8 cellular contexts compared by ENCODE assay signal in genomic region chr16:69384974-69385373, GRCh38. TPM values are rescaled to one million over a fixed set of nuclear protein-coding genes. Genes with fewer than 3 reads are reported as not detected.
DNase-seq lines count a peak whose midpoint lies in the region; ATAC-seq and TF ChIP-seq lines count a peak whose summit lies in the region.

No MANE protein-coding gene starts in this region.

- H3K9ac ChIP-seq in fibroblast of lung (ENCODE audit: insufficient read depth, low read length) = peak overlapping the region; percentile 78

- no peaks in the 10 kb centered on the region for H3K9me3 ChIP-seq in SJCRH30 (replicated peaks)
- H3K9me3 ChIP-seq in fibroblast of lung (ENCODE audit: control insufficient read depth, insufficient read depth, low read depth, low read length) = no peaks in the 10 kb centered on the region
- H3K9me3 ChIP-seq in psoas muscle = no peaks in the 10 kb centered on the region

- peaks cover 19% of the 10 kb centered on the region for H3K79me2 ChIP-seq in fibroblast of lung (ENCODE audit: control insufficient read depth, insufficient read depth, low read length)

- peak overlapping the region; percentile 83 for H3K4me2 ChIP-seq in fibroblast of lung (ENCODE audit: extremely low read depth, insufficient read depth, low read length)

- 0 out of 2 replicates have a peak overlapping the region, but pooled peaks have one; percentile 35 for H3K27ac ChIP-seq in SJCRH30
- peak overlapping the region; percentile 62 for H3K27ac ChIP-seq in fibroblast of lung (ENCODE audit: insufficient read depth, low read length)
- H3K27ac ChIP-seq in psoas muscle = peak overlapping the region; percentile 88

- intact Hi-C loops in psoas muscle (cut with DNase I) = loop anchor here (2.0 to 5.0 kb wide), 3 partner anchors 43 to 66 kb away; no protein-coding TSS in a partner anchor

- H3K4me1 ChIP-seq in SJCRH30 = no peaks in the 10 kb centered on the region; the same call in 1 of the 2 replicates
- no peaks in the 10 kb centered on the region for H3K4me1 ChIP-seq in fibroblast of lung (ENCODE audit: control insufficient read depth, extremely low read depth, insufficient read depth, low read length)
- peaks cover 11% of the 10 kb centered on the region for H3K4me1 ChIP-seq in psoas muscle

- no peaks in the 10 kb centered on the region for H3K27me3 ChIP-seq in GM06990 (replicated peaks; ENCODE audit: control insufficient read depth, insufficient read depth, low read length)
- no peaks in the 10 kb centered on the region for H3K27me3 ChIP-seq in SJCRH30
- H3K27me3 ChIP-seq in fibroblast of lung (ENCODE audit: control insufficient read depth, insufficient read depth, low read length) = no peaks in the 10 kb centered on the region
- H3K27me3 ChIP-seq in psoas muscle (ENCODE audit: insufficient read depth in 3 of 3, low read length in 2 of 3) = no peaks in the 10 kb centered on the region

- H2AFZ ChIP-seq in fibroblast of lung (ENCODE audit: low read length) = no peak overlapping the region

- H3K4me3 ChIP-seq in GM06990 (replicated peaks; ENCODE audit: low read depth, low read length) (peak overlapping the region; percentile 96), SJCRH30 (peak overlapping the region; percentile 57), fibroblast of lung (replicated peaks in 1 of 4; ENCODE audit: control extremely low read depth in 1 of 4, insufficient read depth in 1 of 4, low read depth in 3 of 4, low read length in 4 of 4) (peak overlapping the region; percentile 33 to 98 (median 58)), psoas muscle (peak overlapping the region; percentile 74)

- DNase-seq in GM06990 (ENCODE audit: extremely low read depth, insufficient read length) = no peak
- no peak for DNase-seq in SJCRH30
- DNase-seq in fibroblast of lung (ENCODE audit: low read depth in 2 of 2) = no peak
- DNase-seq in psoas muscle = no peak
- DNase-seq in NCI-H510A (lab: John Stamatoyannopoulos, UW) = no peak
- DNase-seq in omental fat pad (ENCODE audit: low spot score) = no peak
- DNase-seq in kidney tubule cell (ENCODE audit: low spot score) = no peak
- no peak for DNase-seq in NCI-H2081 treated with DMSO at 0.1 percent for 48 hours (lab: John Stamatoyannopoulos, UW)

- TF ChIP-seq CTCF in GM06990 (IDR thresholded peaks at IDR 0.05; ENCODE audit: insufficient read depth, low read length, poor library complexity, severe bottlenecking) (no peak), fibroblast of lung (conservative IDR thresholded peaks at IDR 0.05 in 1 of 2, IDR thresholded peaks at IDR 0.05 in 1 of 2; ENCODE audit: low read depth in 1 of 2, low read length in 2 of 2) (no peak), psoas muscle (IDR thresholded peaks at IDR 0.05) (no peak), omental fat pad (IDR thresholded peaks at IDR 0.05) (no peak)

- WGBS in psoas muscle, 3 donors = 3 to 5% (median 4%) methylated on average over 6 of the region's 6 CpGs

- H3K36me3 ChIP-seq in GM06990 (ENCODE audit: control insufficient read depth, insufficient read depth, low read length) (peaks cover 3% of the 10 kb centered on the region), SJCRH30 (peaks cover 25% of the 10 kb centered on the region), fibroblast of lung (ENCODE audit: control insufficient read depth, insufficient read depth, low read length) (peaks cover 2% of the 10 kb centered on the region), psoas muscle (ENCODE audit: insufficient read depth in 1 of 2, low read depth in 1 of 2) (peaks cover 8 to 47% of the 10 kb centered on the region in 2 donors)

- H4K20me1 ChIP-seq in fibroblast of lung (ENCODE audit: control insufficient read depth, extremely low read depth, insufficient read depth, low read length) = no peaks in the 10 kb centered on the region

- no peak for ATAC-seq in psoas muscle
- no peak for ATAC-seq in omental fat pad (ENCODE audit: low FRiP score)

RNA-seq across cellular contexts. Expression of gene TERF2, which starts 0.8 kb away (rescaled TPM):
- 11.2 and 14.4 TPM in 2 replicates for total RNA-seq in SJCRH30 (2014; rRNA removed; shearing (Covaris generic))
- total RNA-seq in fibroblast of lung = 9.8 and 16.3 TPM in 2 replicates
- 18.8 and 22.9 TPM in 2 replicates for polyA plus RNA-seq in fibroblast of lung
- 16.4 and 21.0 TPM in 2 replicates for polyA plus RNA-seq in fibroblast of lung (2012)
- 27.2 and 27.3 TPM in 2 replicates for polyA minus RNA-seq in fibroblast of lung (ENCODE audit: low replicate concordance)
- total RNA-seq in psoas muscle = 10 to 100 TPM; 39.3 to 45.1 (median 40.4) TPM
- 10 to 100 TPM; 17.7 to 36.8 (median 26.6) TPM for polyA plus RNA-seq in psoas muscle
- 10 to 100 TPM; 12.2 to 25.5 (median 17.0) TPM for total RNA-seq in omental fat pad

RNA-seq across cellular contexts. Expression of gene TMED6, which starts 33.4 kb away (rescaled TPM):
- total RNA-seq in SJCRH30 (2014; rRNA removed; shearing (Covaris generic)) = not detected in 2 replicates
- total RNA-seq in fibroblast of lung (not detected in 2 replicates), psoas muscle (under 1 TPM in 2 of 4 donors, not detected in 2; 0.26 to 0.34 TPM), omental fat pad (not detected)
- polyA plus RNA-seq in fibroblast of lung (0.08 TPM in 1 of 2 replicates, not detected in the other), psoas muscle (under 1 TPM in 2 of 3 donors, not detected in 1; 0.09 to 0.13 TPM)
- 0.52 and 0.56 TPM in 2 replicates for polyA plus RNA-seq in fibroblast of lung (2012)
- not detected in 2 replicates for polyA minus RNA-seq in fibroblast of lung (ENCODE audit: low replicate concordance)

RNA-seq across cellular contexts. Expression of gene CYB5B, which starts 39.4 kb away (rescaled TPM):
- 99.5 and 110 TPM in 2 replicates for total RNA-seq in SJCRH30 (2014; rRNA removed; shearing (Covaris generic))
- 37.2 and 87.4 TPM in 2 replicates for total RNA-seq in fibroblast of lung
- polyA plus RNA-seq in fibroblast of lung = 220 and 248 TPM in 2 replicates
- 123 and 144 TPM in 2 replicates for polyA plus RNA-seq in fibroblast of lung (2012)
- polyA minus RNA-seq in fibroblast of lung (ENCODE audit: low replicate concordance) = 115 and 178 TPM in 2 replicates
- 10 to 100 TPM; 50.1 to 68.4 (median 55.0) TPM for total RNA-seq in psoas muscle
- 10 to 100 TPM; 42.1 to 92.8 (median 54.5) TPM for polyA plus RNA-seq in psoas muscle
- 10 to 100 TPM; 32.0 to 41.8 (median 36.2) TPM for total RNA-seq in omental fat pad

RNA-seq across cellular contexts. Expression of gene NIP7, which starts 45.4 kb away (rescaled TPM):
- total RNA-seq in SJCRH30 (2014; rRNA removed; shearing (Covaris generic)) = 29.7 and 31.8 TPM in 2 replicates
- total RNA-seq in fibroblast of lung = 20.0 and 28.2 TPM in 2 replicates
- 13.3 and 19.7 TPM in 2 replicates for polyA plus RNA-seq in fibroblast of lung
- 22.5 and 32.2 TPM in 2 replicates for polyA plus RNA-seq in fibroblast of lung (2012)
- polyA minus RNA-seq in fibroblast of lung (ENCODE audit: low replicate concordance) = 2.4 and 8.0 TPM in 2 replicates
- total RNA-seq in psoas muscle = 10 to 100 TPM; 12.8 to 24.8 (median 16.6) TPM
- 10 to 100 TPM in 2 of 3 donors, 1 to 10 TPM in 1; 9.2 to 21.1 (median 15.6) TPM for polyA plus RNA-seq in psoas muscle
- total RNA-seq in omental fat pad = 10 to 100 TPM; 14.7 to 56.8 (median 17.1) TPM

RNA-seq across cellular contexts. Expression of gene COG8, which starts 45.6 kb away (rescaled TPM):
- 31.5 and 31.8 TPM in 2 replicates for total RNA-seq in SJCRH30 (2014; rRNA removed; shearing (Covaris generic))
- total RNA-seq in fibroblast of lung = 29.2 and 31.1 TPM in 2 replicates
- 20.0 and 26.4 TPM in 2 replicates for polyA plus RNA-seq in fibroblast of lung
- polyA plus RNA-seq in fibroblast of lung (2012) = 16.2 and 21.3 TPM in 2 replicates
- polyA minus RNA-seq in fibroblast of lung (ENCODE audit: low replicate concordance) = 41.7 and 48.2 TPM in 2 replicates
- 10 to 100 TPM; 28.3 to 36.5 (median 35.4) TPM for total RNA-seq in psoas muscle
- polyA plus RNA-seq in psoas muscle = 10 to 100 TPM; 16.7 to 25.3 (median 22.6) TPM
- total RNA-seq in omental fat pad = 10 to 100 TPM; 26.8 to 50.6 (median 39.4) TPM

Comparison
In these comparisons a context has a peak if more than half of its experiments do, and no peak if none do; other contexts are left out.
1. H3K27ac ChIP-seq: peak in every context shown above with its lines; median percentile 88 in psoas muscle; 62 in fibroblast of lung; 35 in SJCRH30.